ENCODE assay signal across 19 cellular contexts in the genomic region with DNA sequence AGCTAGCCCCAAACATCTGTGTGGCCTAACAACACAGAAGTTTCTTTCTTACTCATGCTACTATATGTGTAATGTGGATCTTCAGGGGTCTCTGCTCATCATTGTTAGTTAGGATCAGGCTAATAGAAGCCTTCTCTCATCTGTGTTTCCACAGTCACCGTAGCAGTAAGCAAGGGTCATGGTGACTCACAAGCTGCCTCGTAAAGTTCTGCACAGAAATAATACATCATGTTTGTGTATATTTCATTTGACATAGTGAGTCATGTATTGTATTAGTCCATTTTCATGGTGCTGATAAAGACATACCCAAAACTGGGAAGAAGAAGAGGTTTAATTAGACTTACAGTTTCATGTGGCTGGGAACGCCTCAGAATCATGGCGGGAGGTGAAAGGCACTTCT. TPM values are rescaled to one million over a fixed set of nuclear protein-coding genes. Genes with fewer than 3 reads are reported as not detected.
DNase-seq lines count a peak whose midpoint lies in the region; ATAC-seq and TF ChIP-seq lines count a peak whose summit lies in the region.
"Had no signal": no experiment of that assay in that cellular context is flagged by ENCODE, and none has a peak within 500 bp of the region (broad histone marks: within the 10 kb centered on the region; RNA-seq: fewer than 3 reads in every experiment).

No MANE protein-coding gene starts in this region.

- no peak for ATAC-seq in GM19324 (IDR thresholded peaks at IDR 0.05; ENCODE audit: low FRiP score, unreplicated experiment)
- ATAC-seq: body of pancreas; effector memory CD8-positive, alpha-beta T cell; lower lobe of right lung had no signal

- TF ChIP-seq CTCF in fibroblast of villous mesenchyme (IDR thresholded peaks at IDR 0.05; ENCODE audit: insufficient read depth, low read depth, low read length) (no peak), endodermal cell (conservative IDR thresholded peaks at IDR 0.05) (no peak)

- no peak overlapping the region for H3K27ac Mint-ChIP-seq in endodermal cell
- H3K27ac Mint-ChIP-seq: effector memory CD8-positive, alpha-beta T cell had no signal

- H3K4me1 Mint-ChIP-seq in endodermal cell = peaks cover under 1% of the 10 kb centered on the region
- H3K4me1 Mint-ChIP-seq: neural crest cell had no signal

- no peak overlapping the region for H3K27ac ChIP-seq in SJCRH30
- no peak overlapping the region for H3K27ac ChIP-seq in endodermal cell (ENCODE audit: low read depth, low read length)
- H3K27ac ChIP-seq in substantia nigra (ENCODE audit: low read depth, low read length, poor library complexity, severe bottlenecking) = no peak overlapping the region
- H3K27ac ChIP-seq: 22Rv1, lower lobe of right lung, skin epidermis had no signal

- DNase-seq in DMS53 (lab: John Stamatoyannopoulos, UW) (peak; percentile 27), DMS53 treated with DMSO at 0.1 percent for 48 hours (lab: John Stamatoyannopoulos, UW; ENCODE audit: unreplicated experiment) (no peak), amniotic epithelial cell (ENCODE audit: low read depth) (peak; percentile 84), fibroblast of villous mesenchyme (ENCODE audit: low read depth) (peak; percentile 67), SJCRH30 (no peak), endodermal cell (no peak), substantia nigra (lab: John Stamatoyannopoulos, UW) (no peak)
- DNase-seq: activated CD4-positive, alpha-beta T cell treated with anti-CD3 and anti-CD28 coated beads, Interleukin-2, amount 50 U/mL, for 1 hour; body of pancreas; Calu3; effector memory CD8-positive, alpha-beta T cell; lower lobe of right lung; NCI-H1930; NCI-H774; SHP77 had no signal

- H3K9ac ChIP-seq in endodermal cell (ENCODE audit: extremely low read depth, low read length, poor library complexity, severe bottlenecking) = no peak overlapping the region

- no peaks in the 10 kb centered on the region for H3K36me3 Mint-ChIP-seq in endodermal cell (ENCODE audit: low read depth)

- H3K9me3 Mint-ChIP-seq in endodermal cell = no peaks in the 10 kb centered on the region
- H3K9me3 Mint-ChIP-seq: effector memory CD8-positive, alpha-beta T cell; neural crest cell had no signal

- H3K27me3 ChIP-seq in SJCRH30 (no peaks in the 10 kb centered on the region), endodermal cell (ENCODE audit: control insufficient read depth, insufficient read depth, low read length, poor library complexity, severe bottlenecking) (no peaks in the 10 kb centered on the region)
- H3K27me3 ChIP-seq: body of pancreas had no signal

- H3K4me3 ChIP-seq in fibroblast of villous mesenchyme (ENCODE audit: low read depth, low read length) (no peak overlapping the region), SJCRH30 (no peak overlapping the region), endodermal cell (ENCODE audit: low read length) (no peak overlapping the region)
- H3K4me3 ChIP-seq: body of pancreas, lower lobe of right lung, skin epidermis had no signal

- H3K9me3 ChIP-seq in SJCRH30 (replicated peaks) (no peaks in the 10 kb centered on the region), endodermal cell (ENCODE audit: control insufficient read depth, low read length) (no peaks in the 10 kb centered on the region)
- H3K9me3 ChIP-seq: body of pancreas, lower lobe of right lung had no signal

- H3K4me1 ChIP-seq in SJCRH30 (no peaks in the 10 kb centered on the region), endodermal cell (ENCODE audit: control insufficient read depth, insufficient read depth, low read length) (no peaks in the 10 kb centered on the region)
- H3K4me1 ChIP-seq: lower lobe of right lung had no signal

- WGBS in endodermal cell (ENCODE audit: insufficient coverage in 1 of 2, insufficient read length in 1 of 2), 2 experiments = 85 to 100% methylated on average over 2 to 4 of the region's 4 CpGs

- H3K36me3 ChIP-seq in SJCRH30 (no peaks in the 10 kb centered on the region), endodermal cell (ENCODE audit: control insufficient read depth, insufficient read depth, low read length) (no peaks in the 10 kb centered on the region)
- H3K36me3 ChIP-seq: lower lobe of right lung had no signal

- no peaks in the 10 kb centered on the region for H3K27me3 Mint-ChIP-seq in endodermal cell (ENCODE audit: insufficient read depth)
- H3K27me3 Mint-ChIP-seq: effector memory CD8-positive, alpha-beta T cell had no signal

- H3K4me3 Mint-ChIP-seq in endodermal cell = no peak overlapping the region
- H3K4me3 Mint-ChIP-seq: effector memory CD8-positive, alpha-beta T cell; neural crest cell had no signal

RNA-seq across cellular contexts. Expression of gene SLC4A4, which starts 38.7 kb away (rescaled TPM):
- total RNA-seq in fibroblast of villous mesenchyme (12.5 and 13.5 TPM in 2 replicates), endodermal cell (1 to 10 TPM; 3.3 to 3.8 TPM)
- total RNA-seq in SJCRH30 (2014; rRNA removed; shearing (Covaris generic)) = 0.04 and 0.05 TPM in 2 replicates
- polyA plus RNA-seq in endodermal cell (2013, experiment 1 of 2) = 1.2 TPM
- polyA plus RNA-seq in endodermal cell (2013, experiment 2 of 2) = 1.1 TPM

Comparison
In these comparisons a context has a peak if more than half of its experiments do, and no peak if none do; other contexts are left out.
1. DNase-seq: peak in DMS53 (single experiment), amniotic epithelial cell (single experiment) and fibroblast of villous mesenchyme (single experiment); none in DMS53 treated with DMSO at 0.1 percent for 48 hours (single experiment), SJCRH30 (0 of 2), endodermal cell (single experiment) and substantia nigra (0 of 49).